In genomic region chr10:13018171-13018570, GRCh38 we compare ENCODE assay signal across 13 cellular contexts.
"Had no signal": no experiment of that assay in that cellular context is flagged by ENCODE, and none has a peak within 500 bp of the region (broad histone marks: within the 10 kb centered on the region; RNA-seq: fewer than 3 reads in every experiment).

No MANE protein-coding gene starts in this region.

- ATAC-seq: activated CD4-positive, CD25-positive, alpha-beta regulatory T cell treated with anti-CD3 and anti-CD28 coated beads, Interleukin-2, amount 50 U/mL, for 24 hours; left cardiac atrium; mucosa of descending colon; natural killer cell; psoas muscle; right lobe of liver had no signal

- H3K9me3 ChIP-seq: right lobe of liver had no signal

- H3K4me3 ChIP-seq: mucosa of descending colon, psoas muscle, right lobe of liver, upper lobe of left lung had no signal

- H3K4me1 Mint-ChIP-seq: activated naive CD4-positive, alpha-beta T cell treated with anti-CD3 and anti-CD28 coated beads, Interleukin-2, amount 50 U/mL, for 24 hours; natural killer cell had no signal

- H3K27ac ChIP-seq: psoas muscle, right lobe of liver, upper lobe of left lung had no signal

- H3K4me1 ChIP-seq: psoas muscle, right lobe of liver, upper lobe of left lung had no signal

- H3K4me3 Mint-ChIP-seq: activated naive CD4-positive, alpha-beta T cell treated with anti-CD3 and anti-CD28 coated beads, Interleukin-2, amount 50 U/mL, for 24 hours; natural killer cell had no signal

- H3K27ac Mint-ChIP-seq: activated naive CD4-positive, alpha-beta T cell treated with anti-CD3 and anti-CD28 coated beads, Interleukin-2, amount 50 U/mL, for 24 hours; natural killer cell had no signal

- H3K27me3 ChIP-seq: right lobe of liver, upper lobe of left lung had no signal

- H3K36me3 ChIP-seq: right lobe of liver, upper lobe of left lung had no signal

- DNase-seq: hypothalamus; left cardiac atrium; mucosa of descending colon; natural killer cell; psoas muscle; right lobe of liver; stimulated activated CD4-positive, alpha-beta T cell treated with anti-CD3 and anti-CD28 coated beads, Interleukin-12 subunit alpha, Interleukin-12 subunit beta, amount 100 ng/mL, for 4 hours; stimulated activated naive CD4-positive, alpha-beta T cell treated with Interleukin-2 at 50 U/mL for 16 hours; SW 1271; upper lobe of left lung had no signal

- H3K36me3 Mint-ChIP-seq: activated naive CD4-positive, alpha-beta T cell treated with anti-CD3 and anti-CD28 coated beads, Interleukin-2, amount 50 U/mL, for 24 hours; natural killer cell had no signal

- FAIRE-seq: colon had no signal
